Comparison of ENCODE assay signal across 1 cellular context in the genomic region with DNA sequence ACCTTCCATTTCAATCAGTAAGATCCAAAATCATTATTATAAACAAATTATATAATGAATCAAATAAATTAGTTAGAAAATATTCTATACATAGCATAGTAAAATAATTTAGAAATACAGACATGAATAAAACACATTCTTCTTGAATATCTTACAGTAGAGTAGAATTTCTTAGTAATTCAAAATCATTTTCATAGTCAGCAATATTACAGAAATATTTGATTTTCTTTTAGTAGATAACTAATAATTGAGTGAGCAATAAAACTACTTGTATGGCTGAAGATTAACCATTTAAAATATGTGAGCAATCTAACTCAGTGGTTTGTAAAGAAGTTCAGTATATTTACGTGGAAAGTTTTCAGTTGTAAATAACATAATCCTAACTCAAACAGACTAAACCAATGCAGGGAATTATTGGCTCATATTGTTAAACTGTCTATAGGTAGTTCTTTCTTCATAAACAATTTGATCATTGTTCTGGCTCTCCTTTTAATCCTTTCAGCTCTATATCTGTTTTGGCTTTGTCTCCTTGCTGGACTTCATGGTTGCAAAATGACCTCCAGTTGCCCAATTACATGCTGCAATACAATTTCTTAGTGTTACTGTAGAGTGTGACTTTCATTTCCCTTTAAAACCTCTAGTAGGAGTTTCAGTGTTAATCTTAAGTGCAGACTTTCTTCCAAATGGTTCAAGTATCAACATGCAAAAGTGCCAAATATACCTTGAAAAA.
A peak's percentile ranks its signal among the peaks of the same experiment; 100 is the strongest.
TF ChIP-seq lines count a peak whose summit lies in the region.

No MANE protein-coding gene starts in this region.

TF ChIP-seq in HepG2, 621 proteins besides CTCF, POLR2A, EP300 and RAD21 (continued from another document):
- TF ChIP-seq, protein P1, sequence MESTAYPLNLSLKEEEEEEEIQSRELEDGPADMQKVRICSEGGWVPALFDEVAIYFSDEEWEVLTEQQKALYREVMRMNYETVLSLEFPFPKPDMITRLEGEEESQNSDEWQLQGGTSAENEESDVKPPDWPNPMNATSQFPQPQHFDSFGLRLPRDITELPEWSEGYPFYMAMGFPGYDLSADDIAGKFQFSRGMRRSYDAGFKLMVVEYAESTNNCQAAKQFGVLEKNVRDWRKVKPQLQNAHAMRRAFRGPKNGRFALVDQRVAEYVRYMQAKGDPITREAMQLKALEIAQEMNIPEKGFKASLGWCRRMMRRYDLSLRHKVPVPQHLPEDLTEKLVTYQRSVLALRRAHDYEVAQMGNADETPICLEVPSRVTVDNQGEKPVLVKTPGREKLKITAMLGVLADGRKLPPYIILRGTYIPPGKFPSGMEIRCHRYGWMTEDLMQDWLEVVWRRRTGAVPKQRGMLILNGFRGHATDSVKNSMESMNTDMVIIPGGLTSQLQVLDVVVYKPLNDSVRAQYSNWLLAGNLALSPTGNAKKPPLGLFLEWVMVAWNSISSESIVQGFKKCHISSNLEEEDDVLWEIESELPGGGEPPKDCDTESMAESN (CRISPR knock-in tag; conservative IDR thresholded peaks at IDR 0.05): no peak
- TF ChIP-seq CEBPB (IDR thresholded peaks at IDR 0.05; ENCODE audit: borderline replicate concordance, low read depth, low read length): peak; percentile 67
- TF ChIP-seq MAFF (IDR thresholded peaks at IDR 0.05; ENCODE audit: low read depth, low read length): 0 out of 2 replicates have a peak, but pooled peaks have one; percentile 12
